16 cellular contexts compared by ENCODE assay signal in genomic region chr18:41646915-41647314, GRCh38.
DNase-seq lines count a peak whose midpoint lies in the region; ATAC-seq and TF ChIP-seq lines count a peak whose summit lies in the region.
"Had no signal": no experiment of that assay in that cellular context is flagged by ENCODE, and none has a peak within 500 bp of the region (broad histone marks: within the 10 kb centered on the region; RNA-seq: fewer than 3 reads in every experiment).

No MANE protein-coding gene starts in this region.

- ATAC-seq in right lobe of liver, result peak; percentile 14 to 85 (median 66)
- ATAC-seq in CD4-positive, alpha-beta T cell (ENCODE audit: poor library complexity), result no peak
- ATAC-seq: GM23338 had no signal

- TF ChIP-seq CTCF in right lobe of liver (IDR thresholded peaks at IDR 0.05) (no peak), progenitor cell of endocrine pancreas (IDR thresholded peaks at IDR 0.05; ENCODE audit: unreplicated experiment) (no peak), nephron progenitor cell (IDR thresholded peaks at IDR 0.05) (no peak)
- no peak for TF ChIP-seq CTCF in CD4-positive, alpha-beta T cell (IDR thresholded peaks at IDR 0.05)

- no peak overlapping the region for H3K4me3 Mint-ChIP-seq in progenitor cell of endocrine pancreas (ENCODE audit: low read depth)
- no peak overlapping the region for H3K4me3 Mint-ChIP-seq in CD4-positive, alpha-beta T cell
- no peak overlapping the region for H3K4me3 Mint-ChIP-seq in nephron progenitor cell
- H3K4me3 Mint-ChIP-seq: CD4-positive, alpha-beta memory T cell; GM23338 had no signal

- in situ Hi-C loops in ACHN (cut with HindIII; ENCODE audit: low pct_ligation_motif_present, low pct_unique_long_range_greater_than_20kb, low sequenced_read_pairs), result no loop called here

- no peak for TF ChIP-seq POLR2A in right lobe of liver (IDR thresholded peaks at IDR 0.05)

- H3K27ac ChIP-seq in right lobe of liver, result no peak overlapping the region
- no peak overlapping the region for H3K27ac ChIP-seq in CD4-positive, alpha-beta T cell (ENCODE audit: low read depth, low read length)
- H3K27ac ChIP-seq: C4-2B had no signal

- POLR2A ChIA-PET in CD4-positive, alpha-beta T cell (lab: Charles Lee), result no interaction called here

- no peaks in the 10 kb centered on the region for H3K4me1 ChIP-seq in right lobe of liver

- peak overlapping the region; percentile 11 for H3K27ac Mint-ChIP-seq in progenitor cell of endocrine pancreas
- no peak overlapping the region for H3K27ac Mint-ChIP-seq in CD4-positive, alpha-beta T cell
- no peak overlapping the region for H3K27ac Mint-ChIP-seq in nephron progenitor cell
- H3K27ac Mint-ChIP-seq: CD4-positive, alpha-beta memory T cell; GM23338 had no signal

- H3K36me3 Mint-ChIP-seq in progenitor cell of endocrine pancreas (ENCODE audit: insufficient read depth), result no peaks in the 10 kb centered on the region
- H3K36me3 Mint-ChIP-seq in CD4-positive, alpha-beta T cell (ENCODE audit: low read depth), result no peaks in the 10 kb centered on the region
- no peaks in the 10 kb centered on the region for H3K36me3 Mint-ChIP-seq in nephron progenitor cell (ENCODE audit: low read depth)
- H3K36me3 Mint-ChIP-seq: CD4-positive, alpha-beta memory T cell had no signal

- CTCF ChIA-PET in CD4-positive, alpha-beta T cell (lab: Charles Lee), result no interaction called here

- no peaks in the 10 kb centered on the region for H3K27me3 Mint-ChIP-seq in progenitor cell of endocrine pancreas
- no peaks in the 10 kb centered on the region for H3K27me3 Mint-ChIP-seq in CD4-positive, alpha-beta T cell
- no peaks in the 10 kb centered on the region for H3K27me3 Mint-ChIP-seq in nephron progenitor cell (ENCODE audit: low read depth, poor library complexity)
- H3K27me3 Mint-ChIP-seq: CD4-positive, alpha-beta memory T cell had no signal

- no peaks in the 10 kb centered on the region for H3K36me3 ChIP-seq in right lobe of liver

- H3K4me3 ChIP-seq in right lobe of liver, result no peak overlapping the region
- H3K4me3 ChIP-seq: GM23338 had no signal

- no peaks in the 10 kb centered on the region for H3K27me3 ChIP-seq in right lobe of liver
- H3K27me3 ChIP-seq in CD4-positive, alpha-beta T cell (ENCODE audit: control insufficient read depth, insufficient read depth, low read length), result no peaks in the 10 kb centered on the region

- WGBS in right lobe of liver (ENCODE audit: insufficient coverage, low coverage, low lambda C conversion rate, missing lambda C conversion rate), result 43% methylated on average over 8 of the region's 8 CpGs

- H3K9me3 ChIP-seq in right lobe of liver, result no peaks in the 10 kb centered on the region
- H3K9me3 ChIP-seq in CD4-positive, alpha-beta T cell (ENCODE audit: control insufficient read depth, low read length), result no peaks in the 10 kb centered on the region

- intact Hi-C loops in right lobe of liver (cut with DNase I), result no loop called here
- intact Hi-C loops in CD4-positive, alpha-beta T cell (cut with DNase I, micrococcal nuclease), result no loop called here

- H3K4me1 Mint-ChIP-seq in progenitor cell of endocrine pancreas (ENCODE audit: low read depth) (peaks cover 8% of the 10 kb centered on the region), nephron progenitor cell (peaks cover 14% of the 10 kb centered on the region)
- no peaks in the 10 kb centered on the region for H3K4me1 Mint-ChIP-seq in CD4-positive, alpha-beta T cell (ENCODE audit: low read depth)
- H3K4me1 Mint-ChIP-seq: CD4-positive, alpha-beta memory T cell; GM23338 had no signal

- H3K9me3 Mint-ChIP-seq in progenitor cell of endocrine pancreas (ENCODE audit: low read depth) (peaks cover 6% of the 10 kb centered on the region), nephron progenitor cell (peaks cover 8% of the 10 kb centered on the region)
- H3K9me3 Mint-ChIP-seq in CD4-positive, alpha-beta T cell, result peaks cover 3% of the 10 kb centered on the region

- DNase-seq in NCI-H748 treated with DMSO at 0.1 percent for 48 hours (lab: John Stamatoyannopoulos, UW) (peak; percentile 36), dedifferentiated amniotic fluid mesenchymal stem cell (ENCODE audit: extremely low spot score) (peak; percentile 22), right lobe of liver (no peak), progenitor cell of endocrine pancreas (ENCODE audit: low spot score, unreplicated experiment) (no peak), ACHN (no peak), nephron progenitor cell (no peak)
- no peak for DNase-seq in CD4-positive, alpha-beta T cell
- DNase-seq in stimulated activated CD4-positive, alpha-beta T cell treated with anti-CD3 and anti-CD28 coated beads, Interleukin-1b, Interleukin-23, amount 100 ng/mL, for 48 hours, result no peak
- DNase-seq: AML-193; CD4-positive, alpha-beta memory T cell; DMS153; DMS79; GDM1; HCEC 1CT had no signal

Comparison
In these comparisons a context has a peak if more than half of its experiments do, and no peak if none do; other contexts are left out.
1. DNase-seq: peak in NCI-H748 treated with DMSO at 0.1 percent for 48 hours (single experiment) and dedifferentiated amniotic fluid mesenchymal stem cell (single experiment); none in right lobe of liver (0 of 3), progenitor cell of endocrine pancreas (single experiment), ACHN (single experiment), CD4-positive, alpha-beta T cell (0 of 10), stimulated activated CD4-positive, alpha-beta T cell treated with anti-CD3 and anti-CD28 coated beads, Interleukin-1b, Interleukin-23, amount 100 ng/mL, for 48 hours (single experiment) and nephron progenitor cell (single experiment).